21 cellular contexts compared by ENCODE assay signal in genomic region chr5:73501406-73501805, GRCh38. TPM values are rescaled to one million over a fixed set of nuclear protein-coding genes. Genes with fewer than 3 reads are reported as not detected.
DNase-seq lines count a peak whose midpoint lies in the region; ATAC-seq, FAIRE-seq and TF ChIP-seq lines count a peak whose summit lies in the region.
"Had no signal": no experiment of that assay in that cellular context is flagged by ENCODE, and none has a peak within 500 bp of the region (broad histone marks: within the 10 kb centered on the region; RNA-seq: fewer than 3 reads in every experiment).

No MANE protein-coding gene starts in this region.

- H3K4me3 Mint-ChIP-seq in activated CD4-positive, alpha-beta T cell treated with anti-CD3 and anti-CD28 coated beads for 36 hours = peak overlapping the region; percentile 17
- H3K4me3 Mint-ChIP-seq in HFFc6 (peak overlapping the region; percentile 96; the same call in 1 of the 2 replicates), astrocyte (ENCODE audit: unreplicated experiment) (peak overlapping the region; percentile 97), nephron progenitor cell (no peak overlapping the region)

- H3K36me3 ChIP-seq in astrocyte (ENCODE audit: insufficient read depth, low read length) = peaks cover 46% of the 10 kb centered on the region
- H3K36me3 ChIP-seq in aorta (ENCODE audit: control insufficient read depth in 1 of 2, insufficient read depth in 2 of 2, low read length in 1 of 2) = peaks cover 3 to 10% of the 10 kb centered on the region in 2 donors

- WGBS in aorta, 2 donors = 100% methylated on average over 2 of the region's 2 CpGs

- FAIRE-seq in astrocyte (lab: Jason Lieb, UNC) = no peak
- FAIRE-seq: A204.1, H1, islet of Langerhans had no signal

- H3K4me2 ChIP-seq in astrocyte (ENCODE audit: low read length) = peak overlapping the region; percentile 96

- H4K20me1 ChIP-seq in astrocyte (ENCODE audit: insufficient read depth, low read length) = peaks cover 54% of the 10 kb centered on the region

- intact Hi-C loops in activated CD4-positive, alpha-beta T cell treated with anti-CD3 and anti-CD28 coated beads for 36 hours (cut with DNase I, micrococcal nuclease) = no loop called here
- intact Hi-C loops in aorta (cut with DNase I) = no loop called here

- POLR2A ChIA-PET in activated CD4-positive, alpha-beta T cell treated with anti-CD3 and anti-CD28 coated beads for 36 hours (lab: Charles Lee) = no interaction called here

- ATAC-seq in activated CD4-positive, alpha-beta T cell treated with anti-CD3 and anti-CD28 coated beads for 36 hours = no peak
- no peak for ATAC-seq in HG02571 (IDR thresholded peaks at IDR 0.05; ENCODE audit: unreplicated experiment)
- ATAC-seq in aorta (ENCODE audit: low FRiP score) = no peak
- ATAC-seq: esophagus mucosa had no signal

- no peak for DNase-seq in activated CD4-positive, alpha-beta T cell treated with anti-CD3 and anti-CD28 coated beads for 36 hours
- no peak for DNase-seq in activated CD4-positive, alpha-beta T cell treated with anti-CD3 and anti-CD28 coated beads for 1 hour
- DNase-seq in HFFc6 (no peak), astrocyte (ENCODE audit: low read depth) (no peak), nephron progenitor cell (no peak), amniotic stem cell (lab: John Stamatoyannopoulos, UW) (no peak), aorta (no peak)
- DNase-seq: cortex of kidney, NCI-H2081 treated with DMSO at 0.1 percent for 48 hours, NCI-H82, nucleus accumbens, RPMI8226, sigmoid colon, SW 1271, thyroid gland had no signal

- H2AFZ ChIP-seq in astrocyte (ENCODE audit: low read depth, low read length) = no peak overlapping the region

- H3K27me3 Mint-ChIP-seq in activated CD4-positive, alpha-beta T cell treated with anti-CD3 and anti-CD28 coated beads for 36 hours = no peaks in the 10 kb centered on the region
- H3K27me3 Mint-ChIP-seq in HFFc6 (ENCODE audit: insufficient read depth) (peaks cover 2% of the 10 kb centered on the region; the same call in 1 of the 2 replicates), astrocyte (ENCODE audit: low read depth, unreplicated experiment) (no peaks in the 10 kb centered on the region), nephron progenitor cell (ENCODE audit: low read depth, poor library complexity) (no peaks in the 10 kb centered on the region)

- CTCF ChIA-PET in activated CD4-positive, alpha-beta T cell treated with anti-CD3 and anti-CD28 coated beads for 36 hours (lab: Charles Lee) = interaction anchor here (1.4 kb wide), 1 partner anchor 18 kb away, joined by 3 read pairs; no protein-coding TSS in a partner anchor

- TF ChIP-seq CTCF in HFFc6 (IDR thresholded peaks at IDR 0.05) = no peak
- no peak for TF ChIP-seq CTCF in astrocyte (IDR thresholded peaks at IDR 0.05; ENCODE audit: insufficient read depth, low read depth, low read length)
- no peak for TF ChIP-seq CTCF in nephron progenitor cell (IDR thresholded peaks at IDR 0.05)

- peaks cover 56% of the 10 kb centered on the region for H3K36me3 Mint-ChIP-seq in activated CD4-positive, alpha-beta T cell treated with anti-CD3 and anti-CD28 coated beads for 36 hours (ENCODE audit: low read depth)
- H3K36me3 Mint-ChIP-seq in HFFc6 (ENCODE audit: low read depth) (peaks cover 44% of the 10 kb centered on the region), astrocyte (ENCODE audit: low read depth, unreplicated experiment) (peaks cover 15% of the 10 kb centered on the region), nephron progenitor cell (ENCODE audit: low read depth) (peaks cover 59% of the 10 kb centered on the region)

- H3K9me3 ChIP-seq in astrocyte (ENCODE audit: insufficient read depth, low read depth, low read length) (no peaks in the 10 kb centered on the region), aorta (ENCODE audit: control insufficient read depth, low read length) (no peaks in the 10 kb centered on the region)
- H3K9me3 ChIP-seq: ascending aorta, sigmoid colon, thyroid gland had no signal

- peaks cover 35% of the 10 kb centered on the region for H3K4me1 Mint-ChIP-seq in activated CD4-positive, alpha-beta T cell treated with anti-CD3 and anti-CD28 coated beads for 36 hours
- H3K4me1 Mint-ChIP-seq in HFFc6 (ENCODE audit: low read depth) = peaks cover 45% of the 10 kb centered on the region
- peaks cover 15% of the 10 kb centered on the region for H3K4me1 Mint-ChIP-seq in astrocyte (ENCODE audit: low read depth, unreplicated experiment)
- peaks cover 32% of the 10 kb centered on the region for H3K4me1 Mint-ChIP-seq in nephron progenitor cell

- H3K79me2 ChIP-seq in astrocyte (ENCODE audit: insufficient read depth, low read length) = peaks cover 63% of the 10 kb centered on the region

- H3K9ac ChIP-seq in astrocyte (ENCODE audit: low read length) = no peak overlapping the region

- H3K4me1 ChIP-seq in astrocyte (ENCODE audit: insufficient read depth, low read length) (peaks cover 22% of the 10 kb centered on the region), aorta (ENCODE audit: control insufficient read depth in 1 of 2, insufficient read depth in 2 of 2, low read length in 2 of 2) (peaks cover 0 to 2% of the 10 kb centered on the region in 2 donors)

- H3K27me3 ChIP-seq in astrocyte (ENCODE audit: insufficient read depth, low read length) (no peaks in the 10 kb centered on the region), aorta (ENCODE audit: control insufficient read depth in 1 of 2, insufficient read depth in 2 of 2, low read length in 1 of 2) (no peaks in the 10 kb centered on the region)
- H3K27me3 ChIP-seq: ascending aorta, sigmoid colon, thyroid gland had no signal

- no peaks in the 10 kb centered on the region for H3K9me3 Mint-ChIP-seq in activated CD4-positive, alpha-beta T cell treated with anti-CD3 and anti-CD28 coated beads for 36 hours (ENCODE audit: low read depth)
- H3K9me3 Mint-ChIP-seq in HFFc6 (no peaks in the 10 kb centered on the region), astrocyte (ENCODE audit: unreplicated experiment) (no peaks in the 10 kb centered on the region), nephron progenitor cell (no peaks in the 10 kb centered on the region)

- H3K27ac Mint-ChIP-seq in activated CD4-positive, alpha-beta T cell treated with anti-CD3 and anti-CD28 coated beads for 36 hours = peak overlapping the region; percentile 66
- peak overlapping the region; percentile 31; the same call in 1 of the 2 replicates for H3K27ac Mint-ChIP-seq in HFFc6
- no peak overlapping the region for H3K27ac Mint-ChIP-seq in astrocyte (ENCODE audit: unreplicated experiment)
- H3K27ac Mint-ChIP-seq in nephron progenitor cell = peak overlapping the region; percentile 54

- H3K4me3 ChIP-seq in astrocyte (ENCODE audit: insufficient read depth, low read depth, low read length) (no peak overlapping the region), aorta (ENCODE audit: low read length in 2 of 2) (no peak overlapping the region)
- H3K4me3 ChIP-seq: ascending aorta, sigmoid colon, thyroid gland had no signal

- H3K27ac ChIP-seq in astrocyte (ENCODE audit: low read depth, low read length) = no peak overlapping the region
- no peak overlapping the region for H3K27ac ChIP-seq in aorta (ENCODE audit: low read depth in 1 of 2, low read length in 2 of 2)
- H3K27ac ChIP-seq: ascending aorta, sigmoid colon, thyroid gland had no signal

RNA-seq across cellular contexts. Expression of gene BTF3, which starts 3.2 kb away (rescaled TPM):
- total RNA-seq in activated CD4-positive, alpha-beta T cell treated with anti-CD3 and anti-CD28 coated beads for 36 hours = 1,000 to 10,000 TPM; 1,030 to 1,213 TPM
- total RNA-seq in HFFc6 (2021; fragmentation: NEBNext Ultra II Directional; extraction: Animal tissue kit (Norgen Biotek cat#: 25700)) = 100 to 1,000 TPM; 637 to 736 (median 692) TPM
- 475 and 524 TPM in 2 replicates for total RNA-seq in astrocyte
- total RNA-seq in aorta = 100 to 1,000 TPM; 393 to 484 TPM
- polyA plus RNA-seq in aorta = 1,000 to 10,000 TPM in 1 of 2 donors, 100 to 1,000 TPM in 1; 653 to 1,015 TPM

RNA-seq across cellular contexts. Expression of gene FOXD1, which starts 52.8 kb away (rescaled TPM):
- total RNA-seq in activated CD4-positive, alpha-beta T cell treated with anti-CD3 and anti-CD28 coated beads for 36 hours = under 1 TPM; 0.23 to 0.48 TPM
- total RNA-seq in HFFc6 (2021; fragmentation: NEBNext Ultra II Directional; extraction: Animal tissue kit (Norgen Biotek cat#: 25700)) = 10 to 100 TPM; 40.0 to 50.0 (median 45.4) TPM
- total RNA-seq in astrocyte (13.5 and 16.9 TPM in 2 replicates), aorta (10 to 100 TPM in 1 of 2 donors, 1 to 10 TPM in 1; 9.9 to 15.2 TPM)
- polyA plus RNA-seq in aorta = 1 to 10 TPM in 1 of 2 donors, under 1 TPM in 1; 0.25 to 6.7 TPM
